ENCODE assay signal across 28 cellular contexts in the genomic region with DNA sequence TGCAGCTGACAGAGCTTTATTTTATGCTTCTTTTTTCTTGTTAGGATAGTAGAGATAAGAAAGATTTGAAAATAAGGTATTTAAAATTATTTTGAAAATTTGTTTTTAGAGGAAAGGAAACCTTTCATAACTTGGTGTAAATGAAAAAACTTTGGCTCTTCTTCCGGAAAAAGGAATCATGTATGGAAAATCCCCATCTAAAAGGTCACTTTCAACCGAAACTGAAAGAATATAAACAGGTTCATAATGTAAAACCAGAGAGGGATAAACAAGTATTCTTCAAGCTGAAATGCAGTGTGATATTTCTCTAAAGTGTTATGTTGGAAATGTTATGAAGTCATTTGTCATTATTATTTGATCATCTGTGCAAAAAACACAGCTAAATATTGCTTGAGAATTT.
"Had no signal": no experiment of that assay in that cellular context is flagged by ENCODE, and none has a peak within 500 bp of the region (broad histone marks: within the 10 kb centered on the region; RNA-seq: fewer than 3 reads in every experiment).

No MANE protein-coding gene starts in this region.

- H3K4me3 ChIP-seq: neural progenitor cell, ovary, psoas muscle, right lobe of liver, sigmoid colon, stomach, thoracic aorta, thyroid gland, tibial nerve, upper lobe of left lung, vagina had no signal

- H3K4me3 Mint-ChIP-seq: natural killer cell; nephron; neural progenitor cell; stimulated activated naive B cell treated with anti-CD40 and anti-IgM and Interleukin-4, amounts not matched to agents 10 μg/mL and 1 μg/mL and 100 μg/mL, for 72 hours; stimulated activated naive CD8-positive, alpha-beta T cell treated with anti-CD3 and anti-CD28 coated beads, Interleukin-15, Interleukin-2, amounts not matched to agents 100 ng/mL and 50 ng/mL, for 24 hours had no signal

- H3K4me2 ChIP-seq: neural progenitor cell had no signal

- H3K36me3 ChIP-seq: neural progenitor cell, ovary, right lobe of liver, sigmoid colon, stomach, thoracic aorta, thyroid gland, tibial nerve, upper lobe of left lung, vagina had no signal

- H3K27ac ChIP-seq: neural progenitor cell, ovary, parathyroid adenoma, psoas muscle, right lobe of liver, sigmoid colon, stomach, thoracic aorta, thyroid gland, tibial nerve, upper lobe of left lung, vagina had no signal

- H3K9me3 Mint-ChIP-seq: natural killer cell; nephron; neural progenitor cell; stimulated activated naive B cell treated with anti-CD40 and anti-IgM and Interleukin-4, amounts not matched to agents 10 μg/mL and 1 μg/mL and 100 μg/mL, for 72 hours had no signal

- H3K9me3 ChIP-seq: ovary, psoas muscle, right lobe of liver, sigmoid colon, stomach, thoracic aorta, thyroid gland, tibial nerve, upper lobe of left lung, vagina had no signal

- ATAC-seq: natural killer cell, psoas muscle, right cardiac atrium had no signal

- H3K27me3 ChIP-seq: neural progenitor cell, ovary, right lobe of liver, sigmoid colon, stomach, thyroid gland, tibial nerve, upper lobe of left lung, vagina had no signal

- H3K4me1 Mint-ChIP-seq: nephron, neural progenitor cell had no signal

- H3K27me3 Mint-ChIP-seq: progenitor cell of endocrine pancreas; stimulated activated naive B cell treated with anti-CD40 and anti-IgM and Interleukin-4, amounts not matched to agents 10 μg/mL and 1 μg/mL and 100 μg/mL, for 72 hours; stimulated activated naive CD8-positive, alpha-beta T cell treated with anti-CD3 and anti-CD28 coated beads, Interleukin-15, Interleukin-2, amounts not matched to agents 100 ng/mL and 50 ng/mL, for 24 hours had no signal

- H3K9ac ChIP-seq: neural progenitor cell, parathyroid adenoma had no signal

- FAIRE-seq: small intestine, urothelium cell line had no signal

- H2AFZ ChIP-seq: parathyroid adenoma had no signal

- H3K36me3 Mint-ChIP-seq: natural killer cell, neural progenitor cell had no signal

- H3K79me2 ChIP-seq: parathyroid adenoma had no signal

- DNase-seq: natural killer cell; occipital lobe; ovary; posterior cingulate gyrus; psoas muscle; right cardiac atrium; right lobe of liver; sigmoid colon; small intestine; stimulated activated CD4-positive, alpha-beta T cell treated with anti-CD3 and anti-CD28 coated beads, Interleukin-1b, Interleukin-23, amount 100 ng/mL, for 48 hours; stimulated activated CD4-positive, alpha-beta T cell treated with anti-CD3 and anti-CD28 coated beads, Interleukin-4, amount 100 ng/mL, for 1 hour; stimulated activated CD4-positive, alpha-beta T cell treated with anti-CD3 and anti-CD28 coated beads, Interleukin-4, amount 100 ng/mL, for 4 hours; stimulated activated CD8-positive, alpha-beta memory T cell treated with anti-CD3 and anti-CD28 coated beads, Interleukin-4, amount 100 ng/mL, for 48 hours; stimulated activated naive B cell treated with anti-CD40 and anti-IgM and Interleukin-4, amounts not matched to agents 10 μg/mL and 1 μg/mL and 100 μg/mL, for 72 hours; stimulated activated naive CD4-positive, alpha-beta T cell treated with Interleukin-2 at 50 U/mL for 16 hours; stomach; thyroid gland; trophoblast cell; upper lobe of left lung had no signal

- H3K27ac Mint-ChIP-seq: natural killer cell; nephron; neural progenitor cell; progenitor cell of endocrine pancreas; stimulated activated naive B cell treated with anti-CD40 and anti-IgM and Interleukin-4, amounts not matched to agents 10 μg/mL and 1 μg/mL and 100 μg/mL, for 72 hours; stimulated activated naive CD8-positive, alpha-beta T cell treated with anti-CD3 and anti-CD28 coated beads, Interleukin-15, Interleukin-2, amounts not matched to agents 100 ng/mL and 50 ng/mL, for 24 hours had no signal

- H3K4me1 ChIP-seq: neural progenitor cell, parathyroid adenoma, right lobe of liver, thyroid gland, tibial nerve, vagina had no signal
